ENCODE assay signal across 23 cellular contexts in the genomic region with DNA sequence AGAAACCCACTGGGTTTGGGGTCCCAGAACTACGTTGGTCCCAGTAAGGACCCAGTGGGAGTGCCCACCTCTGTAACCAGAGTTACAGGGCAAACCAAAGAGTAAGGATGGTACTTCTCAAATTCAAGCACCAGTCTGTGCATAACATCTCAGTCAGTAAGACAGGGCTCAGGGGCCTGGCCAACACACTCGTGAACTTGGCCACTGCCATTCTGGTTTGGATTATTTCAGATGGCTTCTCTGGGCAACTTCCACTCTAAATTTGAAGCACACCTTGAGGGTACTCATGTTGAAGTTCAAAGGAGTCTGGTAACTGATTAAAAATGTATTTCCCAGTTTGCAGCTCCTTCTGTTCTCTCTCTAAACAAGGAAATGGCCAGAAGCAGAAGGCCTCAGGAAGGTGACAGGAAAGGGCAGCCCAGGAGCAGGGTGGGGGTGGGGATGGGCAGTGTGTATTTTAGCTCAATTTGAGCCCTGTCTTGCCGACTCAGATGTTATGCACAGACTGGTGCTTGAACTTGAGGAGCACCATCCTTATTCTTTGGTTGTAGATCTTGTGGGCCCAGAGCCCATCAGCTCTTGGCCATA.
"Had no signal": no experiment of that assay in that cellular context is flagged by ENCODE, and none has a peak within 500 bp of the region (broad histone marks: within the 10 kb centered on the region; RNA-seq: fewer than 3 reads in every experiment).

No MANE protein-coding gene starts in this region.

- H3K4me1 ChIP-seq: parathyroid adenoma, right lobe of liver, tibial artery had no signal

- H3K27me3 ChIP-seq: ovary, right lobe of liver, sigmoid colon, stomach, tibial artery, transverse colon, vagina had no signal

- H3K4me3 ChIP-seq: ovary, psoas muscle, right lobe of liver, sigmoid colon, stomach, tibial artery, transverse colon, vagina had no signal

- DNase-seq: naive thymus-derived CD8-positive, alpha-beta T cell; nephron progenitor cell; occipital lobe; ovary; posterior cingulate gyrus; psoas muscle; right cardiac atrium; right lobe of liver; sigmoid colon; small intestine; stimulated activated CD4-positive, alpha-beta T cell treated with anti-CD3 and anti-CD28 coated beads, Interleukin-15, amount 100 ng/mL, for 24 hours; stimulated activated CD4-positive, alpha-beta T cell treated with anti-CD3 and anti-CD28 coated beads, Interleukin-2, amount 100 ng/mL, for 24 hours; stimulated activated CD4-positive, alpha-beta T cell treated with anti-CD3 and anti-CD28 coated beads, Interleukin-2, amount 100 ng/mL, for 48 hours; stimulated activated CD4-positive, alpha-beta T cell treated with anti-CD3 and anti-CD28 coated beads, Interleukin-4, amount 100 ng/mL, for 24 hours; stimulated activated naive B cell treated with anti-CD40 and anti-IgM and Interleukin-4, amounts not matched to agents 10 μg/mL and 1 μg/mL and 100 μg/mL, for 72 hours; stimulated activated naive CD4-positive, alpha-beta T cell treated with Interleukin-2 at 50 U/mL for 16 hours; stomach; tibial artery; transverse colon had no signal

- ATAC-seq: naive thymus-derived CD8-positive, alpha-beta T cell; natural killer cell treated with Interleukin-12 subunit alpha and Interleukin-12 subunit beta and Interleukin-15 and Interleukin-18, amount 100 ng/mL, for 72 hours; psoas muscle; right cardiac atrium; right lobe of liver; stimulated activated effector memory CD8-positive, alpha-beta T cell treated with anti-CD3 and anti-CD28 coated beads, Interleukin-12 subunit alpha, Interleukin-12 subunit beta, amount 100 ng/mL, for 72 hours; stimulated activated naive B cell treated with anti-CD40 and anti-IgM and Interleukin-4, amounts not matched to agents 10 μg/mL and 1 μg/mL and 100 μg/mL, for 72 hours had no signal

- H3K27ac ChIP-seq: ovary, parathyroid adenoma, psoas muscle, right lobe of liver, sigmoid colon, stomach, tibial artery, transverse colon, vagina had no signal

- H2AFZ ChIP-seq: parathyroid adenoma had no signal

- H3K9ac ChIP-seq: parathyroid adenoma had no signal

- H3K9me3 ChIP-seq: ovary, psoas muscle, right lobe of liver, sigmoid colon, stomach, tibial artery, transverse colon, vagina had no signal

- H3K36me3 ChIP-seq: ovary, right lobe of liver, sigmoid colon, stomach, tibial artery, transverse colon, vagina had no signal
